In the genomic region with DNA sequence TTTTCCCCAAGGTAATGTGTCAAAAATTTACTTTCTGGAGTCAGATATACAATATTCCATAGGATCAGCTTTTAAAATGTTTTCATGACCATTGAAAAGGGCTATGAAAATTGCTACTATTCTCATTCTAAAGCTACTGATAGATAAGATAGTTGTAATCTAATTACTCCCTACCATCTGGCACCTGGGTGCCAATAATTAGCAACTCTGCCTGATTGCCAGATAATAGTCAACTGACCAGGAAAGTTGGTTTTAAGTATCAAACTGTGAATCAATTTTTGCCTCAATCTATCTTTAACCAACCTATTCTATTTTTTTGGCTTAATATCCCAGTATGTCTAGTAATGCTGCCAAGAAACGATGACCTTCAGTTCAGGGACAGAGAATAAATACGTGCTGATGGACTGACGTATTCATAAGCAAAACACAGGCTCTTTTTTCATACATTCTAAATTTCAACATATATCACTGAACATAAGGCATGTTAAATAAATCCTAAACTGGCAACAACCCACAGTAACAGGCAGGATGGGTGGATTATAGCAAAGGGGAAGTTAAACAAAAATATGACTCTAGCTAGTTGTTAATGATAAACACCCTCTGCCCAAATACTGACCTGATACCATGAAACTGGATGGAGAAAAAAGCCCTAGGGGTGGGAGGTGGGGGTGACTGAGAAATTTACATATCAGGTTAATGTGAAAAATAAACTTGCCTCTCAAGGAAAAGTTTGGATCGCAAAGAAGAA, we compare ENCODE assay signal across 10 cellular contexts. TPM values are rescaled to one million over a fixed set of nuclear protein-coding genes. Genes with fewer than 3 reads are reported as not detected.
DNase-seq lines count a peak whose midpoint lies in the region; ATAC-seq, FAIRE-seq and TF ChIP-seq lines count a peak whose summit lies in the region.
"Had no signal": no experiment of that assay in that cellular context is flagged by ENCODE, and none has a peak within 500 bp of the region (broad histone marks: within the 10 kb centered on the region; RNA-seq: fewer than 3 reads in every experiment).

No MANE protein-coding gene starts in this region.

- ATAC-seq in A549: no peak
- ATAC-seq in GM21825 (IDR thresholded peaks at IDR 0.05; ENCODE audit: unreplicated experiment): peak; percentile 69
- no peak for ATAC-seq in GM19455 (IDR thresholded peaks at IDR 0.05; ENCODE audit: unreplicated experiment)
- ATAC-seq in GM19351 (IDR thresholded peaks at IDR 0.05; ENCODE audit: unreplicated experiment): no peak
- no peak for ATAC-seq in foreskin keratinocyte

- TF ChIP-seq RAD21 in A549 (conservative IDR thresholded peaks at IDR 0.05 in 1 of 2, IDR thresholded peaks at IDR 0.05 in 1 of 2): no peak

- TF ChIP-seq CTCF in A549 (IDR thresholded peaks at IDR 0.05) (no peak), fibroblast of villous mesenchyme (IDR thresholded peaks at IDR 0.05; ENCODE audit: insufficient read depth, low read depth, low read length) (no peak), foreskin keratinocyte (conservative IDR thresholded peaks at IDR 0.05) (no peak)

- peak overlapping the region; percentile 93 for H3K4me2 ChIP-seq in A549

- TF ChIP-seq EP300 in A549 (IDR thresholded peaks at IDR 0.05): no peak

- DNase-seq in A549 (ENCODE audit: low read depth in 1 of 2, low spot score in 1 of 2) (no peak), OCI-M1 (lab: John Stamatoyannopoulos, UW) (peak; percentile 56), fibroblast of villous mesenchyme (ENCODE audit: low read depth) (peak; percentile 54), foreskin keratinocyte (no peak)
- DNase-seq in activated CD4-positive, alpha-beta T cell treated with anti-CD3 and anti-CD28 coated beads for 48 hours: no peak
- DNase-seq: dorsolateral prefrontal cortex; stimulated activated CD4-positive, alpha-beta T cell treated with anti-CD3 and anti-CD28 coated beads, Interleukin-4, amount 100 ng/mL, for 24 hours had no signal

- CTCF ChIA-PET in A549 (lab: Yijun Ruan, JAX): interaction anchor here (0.8 kb wide), 1 partner anchor 15 kb away, joined by 3 read pairs; no protein-coding TSS in a partner anchor

- H3K4me3 ChIP-seq in A549 (0 out of 3 replicates have a peak overlapping the region, but pooled peaks have one; percentile 9), fibroblast of villous mesenchyme (ENCODE audit: low read depth, low read length) (no peak overlapping the region)

- no peaks in the 10 kb centered on the region for H3K27me3 ChIP-seq in foreskin keratinocyte
- H3K27me3 ChIP-seq: dorsolateral prefrontal cortex had no signal

- FAIRE-seq in A549 (lab: Jason Lieb, UNC): no peak

- no peaks in the 10 kb centered on the region for H3K9me3 ChIP-seq in A549

- TF ChIP-seq POLR2A in A549 (IDR thresholded peaks at IDR 0.05; ENCODE audit: low read length): no peak

- WGBS in A549 (ENCODE audit: missing lambda C conversion rate): 2% methylated on average over 4 of the region's 4 CpGs

- peaks cover 85% of the 10 kb centered on the region for H3K4me1 ChIP-seq in A549
- H3K4me1 ChIP-seq in foreskin keratinocyte: peaks cover 63% of the 10 kb centered on the region

- POLR2A ChIA-PET in A549 (lab: Yijun Ruan, JAX): interaction anchor here (1.9 kb wide), 1 partner anchor 17 kb away, joined by 6 read pairs; no protein-coding TSS in a partner anchor

- H3K27ac ChIP-seq in A549 (peak overlapping the region; percentile 97 to 98), foreskin keratinocyte (no peak overlapping the region)

TF ChIP-seq in A549, 52 proteins besides CTCF, POLR2A, EP300 and RAD21:
- TF ChIP-seq JUNB (IDR thresholded peaks at IDR 0.05) (peak; percentile 19; the same call in 1 of the 2 replicates), GATA3 (IDR thresholded peaks at IDR 0.05; ENCODE audit: borderline replicate concordance) (peak; percentile 15; the same call in 1 of the 2 replicates), HOXA7 (CRISPR knock-in tag; IDR thresholded peaks at IDR 0.05) (no peak)

RNA-seq across cellular contexts. Expression of gene SH3RF1, which starts 18.2 kb away (rescaled TPM):
- polyA plus RNA-seq in A549 (2011; rRNA removed): 13.8 and 15.1 TPM in 2 replicates
- 6.7 and 9.2 TPM in 2 replicates for polyA plus RNA-seq in A549 (2012; cell fraction: cytosol; rRNA removed)
- 15.2 and 21.1 TPM in 2 replicates for polyA plus RNA-seq in A549 (2012; cell fraction: nucleus; rRNA removed)
- polyA plus RNA-seq in A549 (2017; fragmentation: RNase III; extraction: RNeasy Plus Mini Kit Qiagen cat#74134 plus additional on column Dnase treatment): 7.4 to 8.2 TPM (median 8.0 TPM) in 3 replicates
- polyA minus RNA-seq in A549 (2011; rRNA and poly(A)+ RNA removed): 48.6 and 62.1 TPM in 2 replicates
- 29.3 and 41.9 TPM in 2 replicates for total RNA-seq in fibroblast of villous mesenchyme
- total RNA-seq in foreskin keratinocyte: 18.7 and 19.5 TPM in 2 replicates
- polyA plus RNA-seq in foreskin keratinocyte: 4.1 and 4.8 TPM in 2 replicates

Comparison
In these comparisons a context has a peak if more than half of its experiments do, and no peak if none do; other contexts are left out.
1. DNase-seq: peak in OCI-M1 (single experiment) and fibroblast of villous mesenchyme (single experiment); none in A549 (0 of 2), foreskin keratinocyte (0 of 2) and activated CD4-positive, alpha-beta T cell treated with anti-CD3 and anti-CD28 coated beads for 48 hours (single experiment).